ENCODE assay signal across 19 cellular contexts in genomic region chr4:54661156-54661555, GRCh38. TPM values are rescaled to one million over a fixed set of nuclear protein-coding genes. Genes with fewer than 3 reads are reported as not detected.
A peak's percentile ranks its signal among the peaks of the same experiment; 100 is the strongest.
DNase-seq lines count a peak whose midpoint lies in the region; ATAC-seq and TF ChIP-seq lines count a peak whose summit lies in the region.
"Had no signal": no experiment of that assay in that cellular context is flagged by ENCODE, and none has a peak within 500 bp of the region (broad histone marks: within the 10 kb centered on the region; RNA-seq: fewer than 3 reads in every experiment).

No MANE protein-coding gene starts in this region.

- H3K4me2 ChIP-seq in OCI-LY7 (ENCODE audit: low read length), result no peak overlapping the region

- BruUV-seq in OCI-LY7 (replicated peaks; lab: Mats Ljungman, UMichigan), result no TSS peak

- intact Hi-C loops in OCI-LY7 (cut with micrococcal nuclease; ENCODE audit: unreplicated experiment), result no loop called here

- no peak overlapping the region for H3K27ac Mint-ChIP-seq in T-helper 2 cell treated with Interferon-gamma antibody and Interleukin-4, amounts not matched to agents 5 μg/mL and 100 μg/mL, for 36 hours
- H3K27ac Mint-ChIP-seq: activated CD8-positive, alpha-beta T cell treated with anti-CD3 and anti-CD28 coated beads for 36 hours; CD4-positive, alpha-beta T cell; nephron had no signal

- H3K4me3 ChIP-seq in skeletal muscle cell (ENCODE audit: low read depth, low read length), result no peak overlapping the region
- no peak overlapping the region for H3K4me3 ChIP-seq in OCI-LY7 (ENCODE audit: low read depth, low read length, poor library complexity, severe bottlenecking)
- H3K4me3 ChIP-seq: cardiac muscle cell, lower lobe of right lung had no signal

- H2AFZ ChIP-seq in OCI-LY7 (ENCODE audit: low read length), result no peak overlapping the region

- H3K27ac ChIP-seq in RWPE1 (no peak overlapping the region), epithelial cell of prostate (peak overlapping the region; percentile 14), OCI-LY7 (ENCODE audit: low read depth, low read length, poor library complexity, severe bottlenecking) (no peak overlapping the region)
- H3K27ac ChIP-seq: cardiac muscle cell, lower lobe of right lung had no signal

- POLR2A ChIA-PET in RWPE1 (lab: Yijun Ruan, JAX; ENCODE audit: low non-redundant PET), result no interaction called here
- POLR2A ChIA-PET in OCI-LY7 (lab: Charles Lee), result interaction anchor here (0.5 kb wide), 1 partner anchor 21 kb away, joined by 3 read pairs; no protein-coding TSS in a partner anchor

- ATAC-seq in HG03565 (IDR thresholded peaks at IDR 0.05; ENCODE audit: unreplicated experiment), result no peak
- ATAC-seq: activated CD8-positive, alpha-beta T cell treated with anti-CD3 and anti-CD28 coated beads for 36 hours; lower lobe of right lung had no signal

- H3K79me2 ChIP-seq in OCI-LY7 (ENCODE audit: insufficient read depth, low read depth, low read length), result no peaks in the 10 kb centered on the region

- H3K9me3 ChIP-seq in OCI-LY7 (ENCODE audit: low read length), result no peaks in the 10 kb centered on the region
- H3K9me3 ChIP-seq: lower lobe of right lung had no signal

- no peaks in the 10 kb centered on the region for H3K36me3 ChIP-seq in OCI-LY7 (ENCODE audit: insufficient read depth, low read length)
- H3K36me3 ChIP-seq: cardiac muscle cell, lower lobe of right lung had no signal

- H3K27me3 Mint-ChIP-seq in T-helper 2 cell treated with Interferon-gamma antibody and Interleukin-4, amounts not matched to agents 5 μg/mL and 100 μg/mL, for 36 hours (ENCODE audit: low read depth), result peaks cover 59% of the 10 kb centered on the region

- no peaks in the 10 kb centered on the region for H3K9me3 Mint-ChIP-seq in T-helper 2 cell treated with Interferon-gamma antibody and Interleukin-4, amounts not matched to agents 5 μg/mL and 100 μg/mL, for 36 hours
- H3K9me3 Mint-ChIP-seq: activated CD8-positive, alpha-beta T cell treated with anti-CD3 and anti-CD28 coated beads for 36 hours; CD4-positive, alpha-beta T cell; nephron had no signal

- H3K4me3 Mint-ChIP-seq in T-helper 2 cell treated with Interferon-gamma antibody and Interleukin-4, amounts not matched to agents 5 μg/mL and 100 μg/mL, for 36 hours, result no peak overlapping the region
- H3K4me3 Mint-ChIP-seq: activated CD8-positive, alpha-beta T cell treated with anti-CD3 and anti-CD28 coated beads for 36 hours had no signal

- no peaks in the 10 kb centered on the region for H3K4me1 ChIP-seq in OCI-LY7 (ENCODE audit: insufficient read depth, low read length, poor library complexity, severe bottlenecking)

- DNase-seq in GM04504 (ENCODE audit: low read depth) (peak; percentile 86), RWPE1 (ENCODE audit: low spot score) (peak; percentile 60), epithelial cell of prostate (ENCODE audit: low read depth, low spot score) (peak; percentile 43), skeletal muscle cell (ENCODE audit: low read depth) (peak; percentile 24), OCI-LY7 (ENCODE audit: low spot score) (no peak), middle frontal gyrus (ENCODE audit: extremely low spot score, low spot score) (no peak)
- no peak for DNase-seq in T-helper 2 cell treated with Interferon-gamma antibody and Interleukin-4, amounts not matched to agents 5 μg/mL and 100 μg/mL, for 36 hours (ENCODE audit: low spot score)
- DNase-seq: activated CD8-positive, alpha-beta T cell treated with anti-CD3 and anti-CD28 coated beads for 36 hours; activated effector memory CD4-positive, alpha-beta T cell treated with anti-CD3 and anti-CD28 coated beads, Interleukin-2, amount 50 U/mL, for 16 hours; CD4-positive, alpha-beta T cell; lower lobe of right lung; NCI-H1930; NCI-H82; SIG-M5; stimulated activated CD4-positive, alpha-beta T cell treated with anti-CD3 and anti-CD28 coated beads, Interleukin-2, amount 100 ng/mL, for 48 hours had no signal

- CTCF ChIA-PET in RWPE1 (lab: Yijun Ruan, JAX) (interaction anchor here (0.7 to 1.3 kb wide), 2 partner anchors 105 to 300 kb away, joined by 3 to 5 read pairs; no protein-coding TSS in a partner anchor), OCI-LY7 (lab: Charles Lee; ENCODE audit: unreplicated experiment) (interaction anchor here (0.5 kb wide), 1 partner anchor 52 kb away, joined by 3 read pairs; no protein-coding TSS in a partner anchor)

- no peaks in the 10 kb centered on the region for H4K20me1 ChIP-seq in OCI-LY7 (ENCODE audit: insufficient read depth, low read length)

- H3K36me3 Mint-ChIP-seq in T-helper 2 cell treated with Interferon-gamma antibody and Interleukin-4, amounts not matched to agents 5 μg/mL and 100 μg/mL, for 36 hours (ENCODE audit: low read depth), result no peaks in the 10 kb centered on the region

- TF ChIP-seq CTCF in RWPE1 (conservative IDR thresholded peaks at IDR 0.05; ENCODE audit: low read depth) (no peak), OCI-LY7 (conservative IDR thresholded peaks at IDR 0.05; ENCODE audit: low read length) (no peak)

- H3K9me2 ChIP-seq in OCI-LY7 (ENCODE audit: insufficient read depth, low read length), result no peaks in the 10 kb centered on the region

- peaks cover 9% of the 10 kb centered on the region for H3K4me1 Mint-ChIP-seq in T-helper 2 cell treated with Interferon-gamma antibody and Interleukin-4, amounts not matched to agents 5 μg/mL and 100 μg/mL, for 36 hours (ENCODE audit: low read depth)

RNA-seq across cellular contexts. Expression of gene KIT, which starts 3.4 kb away (rescaled TPM):
- not detected in 2 replicates for total RNA-seq in OCI-LY7 (2014; rRNA removed; shearing (Covaris generic))
- not detected in 2 replicates for total RNA-seq in OCI-LY7 (2022)
- total RNA-seq: Daoy had no signal

Comparison
In these comparisons a context has a peak if more than half of its experiments do, and no peak if none do; other contexts are left out.
1. DNase-seq: peak in GM04504 (single experiment), RWPE1 (single experiment), epithelial cell of prostate (single experiment) and skeletal muscle cell (single experiment); none in OCI-LY7 (single experiment), middle frontal gyrus (single experiment) and T-helper 2 cell treated with Interferon-gamma antibody and Interleukin-4, amounts not matched to agents 5 μg/mL and 100 μg/mL, for 36 hours (single experiment).